12 cellular contexts compared by ENCODE assay signal in genomic region chr10:113221756-113222168, GRCh38.
DNase-seq lines count a peak whose midpoint lies in the region; ATAC-seq and TF ChIP-seq lines count a peak whose summit lies in the region.
"Had no signal": no experiment of that assay in that cellular context is flagged by ENCODE, and none has a peak within 500 bp of the region (broad histone marks: within the 10 kb centered on the region; RNA-seq: fewer than 3 reads in every experiment).

No MANE protein-coding gene starts in this region.

- peaks cover 13% of the 10 kb centered on the region for H3K4me1 Mint-ChIP-seq in WTC11
- peaks cover 13% of the 10 kb centered on the region for H3K4me1 Mint-ChIP-seq in activated naive CD8-positive, alpha-beta T cell treated with anti-CD3 and anti-CD28 coated beads for 36 hours

- DNase-seq in EH (ENCODE audit: low read depth) (peak; percentile 70), HuH-7 (ENCODE audit: low spot score) (peak; percentile 19), WTC11 (ENCODE audit: low spot score) (no peak), heart left ventricle (no peak)
- DNase-seq in activated naive CD8-positive, alpha-beta T cell treated with anti-CD3 and anti-CD28 coated beads for 36 hours = no peak
- DNase-seq: KBM-7 had no signal

- CTCF ChIA-PET in WTC11 (lab: Charles Lee) = no interaction called here

- H3K27ac Mint-ChIP-seq in WTC11 = no peak overlapping the region
- no peak overlapping the region for H3K27ac Mint-ChIP-seq in activated naive CD8-positive, alpha-beta T cell treated with anti-CD3 and anti-CD28 coated beads for 36 hours
- H3K27ac Mint-ChIP-seq: activated T-helper 17 cell treated with anti-CD3 and anti-CD28 coated beads, Interleukin-2, amount 50 U/mL, for 72 hours had no signal

- H3K27ac ChIP-seq in mesodermal cell (ENCODE audit: low read depth, low read length, severe bottlenecking) (peak overlapping the region; percentile 30), heart left ventricle (no peak overlapping the region)
- H3K27ac ChIP-seq: gastroesophageal sphincter, suprapubic skin, VCaP had no signal

- H3K4me3 Mint-ChIP-seq in WTC11 = no peak overlapping the region
- H3K4me3 Mint-ChIP-seq in activated naive CD8-positive, alpha-beta T cell treated with anti-CD3 and anti-CD28 coated beads for 36 hours = no peak overlapping the region
- H3K4me3 Mint-ChIP-seq: activated T-helper 17 cell treated with anti-CD3 and anti-CD28 coated beads, Interleukin-2, amount 50 U/mL, for 72 hours had no signal

- H3K4me3 ChIP-seq in mesodermal cell (ENCODE audit: extremely low read depth, insufficient read depth, low read length, poor library complexity, severe bottlenecking) (no peak overlapping the region), heart left ventricle (no peak overlapping the region)
- H3K4me3 ChIP-seq: gastroesophageal sphincter, suprapubic skin had no signal

- H3K36me3 Mint-ChIP-seq in WTC11 = no peaks in the 10 kb centered on the region
- H3K36me3 Mint-ChIP-seq in activated naive CD8-positive, alpha-beta T cell treated with anti-CD3 and anti-CD28 coated beads for 36 hours = no peaks in the 10 kb centered on the region

- peak; percentile 86 for ATAC-seq in WTC11
- ATAC-seq in heart left ventricle = no peak
- no peak for ATAC-seq in GM21390 (IDR thresholded peaks at IDR 0.05; ENCODE audit: unreplicated experiment)
- ATAC-seq: activated T-helper 17 cell treated with anti-CD3 and anti-CD28 coated beads, Interleukin-2, amount 50 U/mL, for 72 hours; gastroesophageal sphincter had no signal

- H3K4me1 ChIP-seq in mesodermal cell (ENCODE audit: control insufficient read depth, insufficient read depth, low read length, poor library complexity, severe bottlenecking) (peaks cover 7% of the 10 kb centered on the region), heart left ventricle (peaks cover 0 to 5% (median 0%) of the 10 kb centered on the region in 12 donors)
- H3K4me1 ChIP-seq: gastroesophageal sphincter had no signal

- H3K9me3 ChIP-seq in mesodermal cell (ENCODE audit: control insufficient read depth, low read length) (no peaks in the 10 kb centered on the region), heart left ventricle (no peaks in the 10 kb centered on the region)
- H3K9me3 ChIP-seq: gastroesophageal sphincter, suprapubic skin had no signal

- TF ChIP-seq CTCF in WTC11 (IDR thresholded peaks at IDR 0.05) (no peak), heart left ventricle (IDR thresholded peaks at IDR 0.05) (no peak)

- H3K36me3 ChIP-seq in mesodermal cell (ENCODE audit: control insufficient read depth, insufficient read depth, low read length) (no peaks in the 10 kb centered on the region), heart left ventricle (no peaks in the 10 kb centered on the region)
- H3K36me3 ChIP-seq: gastroesophageal sphincter, suprapubic skin had no signal

- no peaks in the 10 kb centered on the region for H3K9me3 Mint-ChIP-seq in WTC11
- no peaks in the 10 kb centered on the region for H3K9me3 Mint-ChIP-seq in activated naive CD8-positive, alpha-beta T cell treated with anti-CD3 and anti-CD28 coated beads for 36 hours
- H3K9me3 Mint-ChIP-seq: activated T-helper 17 cell treated with anti-CD3 and anti-CD28 coated beads, Interleukin-2, amount 50 U/mL, for 72 hours had no signal

- 76 to 83% methylated on average over 2 to 5 of the region's 6 CpGs for WGBS in mesodermal cell (ENCODE audit: insufficient coverage in 2 of 2), 2 experiments
- WGBS in heart left ventricle, 4 donors = 34 to 69% (median 52%) methylated on average over 6 of the region's 6 CpGs

- H3K27me3 ChIP-seq in heart left ventricle = peaks cover 0 to 7% (median 0%) of the 10 kb centered on the region in 9 donors
- H3K27me3 ChIP-seq: gastroesophageal sphincter, suprapubic skin had no signal

- no peak for TF ChIP-seq POLR2A in heart left ventricle (IDR thresholded peaks at IDR 0.05)

- POLR2A ChIA-PET in WTC11 (lab: Charles Lee) = no interaction called here

- intact Hi-C loops in heart left ventricle (cut with DNase I) = no loop called here

- H3K27me3 Mint-ChIP-seq in WTC11 (ENCODE audit: low read depth) = peaks cover 10% of the 10 kb centered on the region
- H3K27me3 Mint-ChIP-seq in activated naive CD8-positive, alpha-beta T cell treated with anti-CD3 and anti-CD28 coated beads for 36 hours = peaks cover 24% of the 10 kb centered on the region

TF ChIP-seq in WTC11, 78 proteins besides CTCF, POLR2A, EP300 and RAD21:
- no peak for TF ChIP-seq FOXJ3 (CRISPR knock-in tag; IDR thresholded peaks at IDR 0.05; ENCODE audit: borderline replicate concordance)

Comparison
In these comparisons a context has a peak if more than half of its experiments do, and no peak if none do; other contexts are left out.
1. DNase-seq: peak in EH (single experiment) and HuH-7 (single experiment); none in WTC11 (single experiment), activated naive CD8-positive, alpha-beta T cell treated with anti-CD3 and anti-CD28 coated beads for 36 hours (single experiment) and heart left ventricle (0 of 5).